In the genomic region with DNA sequence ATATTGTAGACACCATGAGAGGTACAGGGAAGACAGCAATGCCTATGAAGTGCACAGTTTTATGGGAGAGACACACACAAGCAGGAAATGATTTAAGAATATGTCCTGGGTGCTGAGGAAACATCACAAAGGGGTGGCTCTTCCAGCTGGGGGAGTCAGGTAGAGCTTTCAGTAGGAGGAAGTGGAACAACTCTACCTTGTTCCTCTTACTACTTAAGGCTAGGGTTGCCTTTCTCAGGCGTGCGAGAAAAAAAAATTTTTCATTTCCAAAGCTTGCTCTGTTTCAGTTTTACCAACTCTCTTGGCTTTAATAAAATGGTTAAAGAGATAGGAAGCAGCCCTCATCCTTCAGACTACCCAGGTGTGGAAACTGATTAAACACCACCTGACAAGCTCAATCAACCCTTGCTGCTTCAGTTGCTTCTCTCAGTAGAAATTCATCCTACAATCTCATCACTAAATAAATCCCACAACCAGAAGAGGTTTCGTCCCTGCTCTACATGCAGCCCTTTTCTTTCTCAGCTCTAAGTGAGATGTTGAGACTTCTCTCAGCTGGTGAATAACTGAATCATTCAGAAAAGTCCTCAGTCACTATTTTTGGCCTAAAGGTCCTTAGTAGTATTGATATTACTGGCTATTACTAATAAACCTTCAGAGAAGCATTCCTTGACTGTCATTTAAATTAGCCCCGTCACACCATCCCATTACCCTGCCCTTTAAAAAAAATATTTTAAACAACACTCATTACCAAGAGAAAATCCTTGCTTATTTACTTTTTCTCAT, we compare ENCODE assay signal across 16 cellular contexts. TPM values are rescaled to one million over a fixed set of nuclear protein-coding genes. Genes with fewer than 3 reads are reported as not detected.
A peak's percentile ranks its signal among the peaks of the same experiment; 100 is the strongest.
DNase-seq lines count a peak whose midpoint lies in the region; ATAC-seq and TF ChIP-seq lines count a peak whose summit lies in the region.
"Had no signal": no experiment of that assay in that cellular context is flagged by ENCODE, and none has a peak within 500 bp of the region (broad histone marks: within the 10 kb centered on the region; RNA-seq: fewer than 3 reads in every experiment).

No MANE protein-coding gene starts in this region.

- DNase-seq in GM10248 (ENCODE audit: extremely low spot score) (peak; percentile 46), tibial nerve (ENCODE audit: low spot score in 2 of 2) (no peak), NCI-H510A treated with DMSO at 0.1 percent for 48 hours (lab: John Stamatoyannopoulos, UW) (no peak), left cardiac atrium (no peak)
- DNase-seq in activated CD4-positive, alpha-beta T cell treated with anti-CD3 and anti-CD28 coated beads, Interleukin-2, amount 10 ng/mL, durations not matched to agents 7 days and 5 days = no peak
- DNase-seq: activated CD4-positive, CD25-positive, alpha-beta regulatory T cell treated with anti-CD3 and anti-CD28 coated beads, Interleukin-2, amount 50 U/mL, for 72 hours; aorta; DND-41; IMR-90; NCI-H1417; SHP77; stimulated activated CD4-positive, alpha-beta T cell treated with anti-CD3 and anti-CD28 coated beads, Interleukin-2, amount 100 ng/mL, for 24 hours had no signal

- 95% methylated on average over 4 of the region's 4 CpGs for WGBS in tibial nerve, 2 donors

- peaks cover 12% of the 10 kb centered on the region for H3K4me1 Mint-ChIP-seq in activated CD4-positive, alpha-beta T cell treated with anti-CD3 and anti-CD28 coated beads, Interleukin-2, amount 10 ng/mL, durations not matched to agents 7 days and 5 days

- no peak for TF ChIP-seq POLR2A in tibial nerve (IDR thresholded peaks at IDR 0.05)

- TF ChIP-seq EP300 in tibial nerve (IDR thresholded peaks at IDR 0.05) = no peak

- no peaks in the 10 kb centered on the region for H3K36me3 ChIP-seq in tibial nerve

- intact Hi-C loops in left cardiac atrium (cut with DNase I) = loop anchor here in 1 of 2 donors (10.0 kb wide), 1 partner anchor 87 kb away; no protein-coding TSS in a partner anchor

- peak; percentile 64 for ATAC-seq in GM19395 (IDR thresholded peaks at IDR 0.05; ENCODE audit: unreplicated experiment)
- ATAC-seq in HG02759 (IDR thresholded peaks at IDR 0.05; ENCODE audit: unreplicated experiment) = peak; percentile 62
- ATAC-seq in HG03565 (IDR thresholded peaks at IDR 0.05; ENCODE audit: unreplicated experiment) = peak; percentile 41
- no peak for ATAC-seq in left cardiac atrium
- ATAC-seq: stimulated activated effector memory CD8-positive, alpha-beta T cell treated with anti-CD3 and anti-CD28 coated beads, Interleukin-12 subunit alpha, Interleukin-12 subunit beta, amount 100 ng/mL, for 72 hours had no signal

- CTCF ChIA-PET in GM10248 (lab: Yijun Ruan, JAX) = interaction anchor here (1.0 to 10.8 kb wide), 9 partner anchors 10 to 494 kb away, joined by 3 to 121 read pairs (median 3); no protein-coding TSS in a partner anchor
- CTCF ChIA-PET in activated CD4-positive, alpha-beta T cell treated with anti-CD3 and anti-CD28 coated beads, Interleukin-2, amount 10 ng/mL, durations not matched to agents 7 days and 5 days (lab: Charles Lee) = interaction anchor here (0.7 to 1.3 kb wide), 2 partner anchors 165 to 178 kb away, joined by 3 to 4 read pairs; no protein-coding TSS in a partner anchor

- no peak for TF ChIP-seq CTCF in GM10248 (IDR thresholded peaks at IDR 0.05; ENCODE audit: control extremely low read depth, extremely low read depth, low read depth, missing control alignments)
- TF ChIP-seq CTCF in tibial nerve (IDR thresholded peaks at IDR 0.05) = no peak

- POLR2A ChIA-PET in GM10248 (lab: Yijun Ruan, JAX) = no interaction called here
- POLR2A ChIA-PET in activated CD4-positive, alpha-beta T cell treated with anti-CD3 and anti-CD28 coated beads, Interleukin-2, amount 10 ng/mL, durations not matched to agents 7 days and 5 days (lab: Charles Lee) = no interaction called here

- H3K36me3 Mint-ChIP-seq in activated CD4-positive, alpha-beta T cell treated with anti-CD3 and anti-CD28 coated beads, Interleukin-2, amount 10 ng/mL, durations not matched to agents 7 days and 5 days (ENCODE audit: low read depth) = no peaks in the 10 kb centered on the region

- H3K27me3 Mint-ChIP-seq in activated CD4-positive, alpha-beta T cell treated with anti-CD3 and anti-CD28 coated beads, Interleukin-2, amount 10 ng/mL, durations not matched to agents 7 days and 5 days = peaks cover 37% of the 10 kb centered on the region

- H3K9me3 ChIP-seq in tibial nerve = no peaks in the 10 kb centered on the region

- peaks cover 0 to 3% of the 10 kb centered on the region in 2 donors for H3K27me3 ChIP-seq in tibial nerve

- H3K9me3 Mint-ChIP-seq in activated CD4-positive, alpha-beta T cell treated with anti-CD3 and anti-CD28 coated beads, Interleukin-2, amount 10 ng/mL, durations not matched to agents 7 days and 5 days = no peaks in the 10 kb centered on the region
- H3K9me3 Mint-ChIP-seq: stimulated activated effector memory CD8-positive, alpha-beta T cell treated with anti-CD3 and anti-CD28 coated beads, Interleukin-12 subunit alpha, Interleukin-12 subunit beta, amount 100 ng/mL, for 72 hours had no signal

- no peak overlapping the region for H3K4me3 Mint-ChIP-seq in activated CD4-positive, alpha-beta T cell treated with anti-CD3 and anti-CD28 coated beads, Interleukin-2, amount 10 ng/mL, durations not matched to agents 7 days and 5 days
- H3K4me3 Mint-ChIP-seq: stimulated activated effector memory CD8-positive, alpha-beta T cell treated with anti-CD3 and anti-CD28 coated beads, Interleukin-12 subunit alpha, Interleukin-12 subunit beta, amount 100 ng/mL, for 72 hours had no signal

- H3K27ac Mint-ChIP-seq in activated CD4-positive, alpha-beta T cell treated with anti-CD3 and anti-CD28 coated beads, Interleukin-2, amount 10 ng/mL, durations not matched to agents 7 days and 5 days = no peak overlapping the region
- H3K27ac Mint-ChIP-seq: stimulated activated effector memory CD8-positive, alpha-beta T cell treated with anti-CD3 and anti-CD28 coated beads, Interleukin-12 subunit alpha, Interleukin-12 subunit beta, amount 100 ng/mL, for 72 hours had no signal

- peaks cover 0 to 61% (median 28%) of the 10 kb centered on the region in 4 donors for H3K4me1 ChIP-seq in tibial nerve

- H3K27ac ChIP-seq in tibial nerve = no peak overlapping the region

- H3K4me3 ChIP-seq in tibial nerve = no peak overlapping the region

RNA-seq across cellular contexts. Expression of gene ABTB2, which starts 5.9 kb away (rescaled TPM):
- 1 to 10 TPM; 7.1 to 9.3 (median 7.7) TPM for total RNA-seq in tibial nerve
- under 1 TPM; 0.55 to 0.65 TPM for total RNA-seq in activated CD4-positive, alpha-beta T cell treated with anti-CD3 and anti-CD28 coated beads, Interleukin-2, amount 10 ng/mL, durations not matched to agents 7 days and 5 days
- total RNA-seq in left cardiac atrium = 10 to 100 TPM; 12.5 to 19.3 TPM

Comparison
In these comparisons a context has a peak if more than half of its experiments do, and no peak if none do; other contexts are left out.
1. ATAC-seq: peak in GM19395 (single experiment), HG02759 (single experiment) and HG03565 (single experiment); none in left cardiac atrium (0 of 2).
2. RNA of gene ABTB2, which starts 5.9 kb away (total RNA-seq): 12.5 to 19.3 TPM in left cardiac atrium and 7.1 to 9.3 TPM in tibial nerve; 0.55 to 0.65 TPM in activated CD4-positive, alpha-beta T cell treated with anti-CD3 and anti-CD28 coated beads, Interleukin-2, amount 10 ng/mL, durations not matched to agents 7 days and 5 days; every median in the first group is over 4 times any median in the second.